ENCODE assay signal across 14 cellular contexts in genomic region chr18:51107594-51108305, GRCh38.
DNase-seq lines count a peak whose midpoint lies in the region; ATAC-seq and TF ChIP-seq lines count a peak whose summit lies in the region.
"Had no signal": no experiment of that assay in that cellular context is flagged by ENCODE, and none has a peak within 500 bp of the region (broad histone marks: within the 10 kb centered on the region; RNA-seq: fewer than 3 reads in every experiment).

No MANE protein-coding gene starts in this region.

- DNase-seq in Calu3 (peak; percentile 31), GM23338 (ENCODE audit: low spot score) (no peak), T-helper 17 cell (no peak), kidney glomerular epithelial cell (lab: John Stamatoyannopoulos, UW) (peak; percentile 15), NCI-H345 treated with DMSO at 0.1 percent for 48 hours (lab: John Stamatoyannopoulos, UW; ENCODE audit: unreplicated experiment) (no peak), C1 segment of cervical spinal cord (lab: John Stamatoyannopoulos, UW) (no peak), NCI-H2029 treated with DMSO at 0.1 percent for 48 hours (lab: John Stamatoyannopoulos, UW) (no peak)
- DNase-seq: activated CD4-positive, CD25-positive, alpha-beta regulatory T cell; Caco-2; NCI-H510A treated with DMSO at 0.1 percent for 48 hours; SJCRH30 had no signal

- H3K9me3 ChIP-seq in T-helper 17 cell (ENCODE audit: control insufficient read depth, low read length, poor library complexity, severe bottlenecking), result no peaks in the 10 kb centered on the region
- H3K9me3 ChIP-seq: Caco-2, right atrium auricular region had no signal

- no TSS peak for BruUV-seq in Calu3 (replicated peaks; lab: Mats Ljungman, UMichigan)

- no peaks in the 10 kb centered on the region; the same call in 1 of the 2 replicates for H3K36me3 ChIP-seq in GM23338 (ENCODE audit: insufficient read depth)
- H3K36me3 ChIP-seq: right atrium auricular region, SJCRH30, tibial nerve had no signal

- 0 out of 2 replicates have a peak overlapping the region, but pooled peaks have one; percentile 10 for H2AFZ ChIP-seq in GM23338

- no peaks in the 10 kb centered on the region for H3F3A ChIP-seq in GM23338 (replicated peaks; ENCODE audit: low read depth)

- no peak for TF ChIP-seq CTCF in Calu3 (IDR thresholded peaks at IDR 0.05; ENCODE audit: unreplicated experiment)
- TF ChIP-seq CTCF in GM23338 (conservative IDR thresholded peaks at IDR 0.05; ENCODE audit: low read depth in 2 of 2), result no peak

- no peaks in the 10 kb centered on the region for H4K20me1 ChIP-seq in GM23338 (replicated peaks; ENCODE audit: insufficient read depth)

- no peaks in the 10 kb centered on the region for H3K79me2 ChIP-seq in GM23338 (replicated peaks; ENCODE audit: insufficient read depth)

- peaks cover 16% of the 10 kb centered on the region for H3K4me1 Mint-ChIP-seq in Calu3 (ENCODE audit: low read depth, unreplicated experiment)
- H3K4me1 Mint-ChIP-seq in GM23338, result peaks cover 5% of the 10 kb centered on the region; the same call in 2 of the 3 replicates
- peaks cover 9% of the 10 kb centered on the region for H3K4me1 Mint-ChIP-seq in T-helper 17 cell

- H3K27ac Mint-ChIP-seq in Calu3 (ENCODE audit: unreplicated experiment) (peak overlapping the region; percentile 91), GM23338 (no peak overlapping the region), T-helper 17 cell (peak overlapping the region; percentile 81)

- intact Hi-C loops in Calu3 (cut with micrococcal nuclease; ENCODE audit: unreplicated experiment), result loop anchor here (5.0 kb wide), 1 partner anchor 560 kb away; no protein-coding TSS in a partner anchor

- H3K4me1 ChIP-seq in GM23338 (ENCODE audit: insufficient read depth), result no peaks in the 10 kb centered on the region
- H3K4me1 ChIP-seq: Caco-2, SJCRH30 had no signal

- peak overlapping the region; percentile 18 for H3K4me3 Mint-ChIP-seq in Calu3 (ENCODE audit: low read depth, unreplicated experiment)
- H3K4me3 Mint-ChIP-seq in GM23338, result no peak overlapping the region
- no peak overlapping the region for H3K4me3 Mint-ChIP-seq in T-helper 17 cell

- peaks cover 8% of the 10 kb centered on the region for H3K36me3 Mint-ChIP-seq in Calu3 (ENCODE audit: insufficient read depth, unreplicated experiment)
- H3K36me3 Mint-ChIP-seq in GM23338 (ENCODE audit: low read depth), result peaks cover 16% of the 10 kb centered on the region
- H3K36me3 Mint-ChIP-seq in T-helper 17 cell (ENCODE audit: low read depth), result no peaks in the 10 kb centered on the region

- no peak overlapping the region for H3K27ac ChIP-seq in GM23338 (ENCODE audit: low read depth)
- H3K27ac ChIP-seq: right atrium auricular region, SJCRH30, tibial nerve had no signal

- H3K4me2 ChIP-seq in GM23338, result no peak overlapping the region

- CTCF ChIA-PET in Calu3 (lab: Charles Lee), result interaction anchor here (0.5 to 0.9 kb wide), 4 partner anchors 25 to 406 kb away, joined by 3 to 4 read pairs (median 3); no protein-coding TSS in a partner anchor

- H3K9me3 Mint-ChIP-seq in Calu3 (ENCODE audit: low read depth, unreplicated experiment) (peaks cover 5% of the 10 kb centered on the region), GM23338 (peaks cover 16% of the 10 kb centered on the region)

- H3K27me3 Mint-ChIP-seq in Calu3 (ENCODE audit: unreplicated experiment) (no peaks in the 10 kb centered on the region), GM23338 (ENCODE audit: insufficient read depth, low read depth, poor library complexity) (peaks cover 3% of the 10 kb centered on the region), T-helper 17 cell (peaks cover 9% of the 10 kb centered on the region)

- no peak overlapping the region for H3K4me3 ChIP-seq in GM23338
- H3K4me3 ChIP-seq: right atrium auricular region, SJCRH30, tibial nerve had no signal

- ATAC-seq in GM23338 (no peak), T-helper 17 cell (no peak), GM19351 (IDR thresholded peaks at IDR 0.05; ENCODE audit: unreplicated experiment) (no peak)

- no peaks in the 10 kb centered on the region for H3K27me3 ChIP-seq in GM23338 (ENCODE audit: insufficient read depth)
- H3K27me3 ChIP-seq: right atrium auricular region, SJCRH30, tibial nerve had no signal

- H3K9me2 ChIP-seq in GM23338 (ENCODE audit: insufficient read depth), result no peaks in the 10 kb centered on the region

TF ChIP-seq in GM23338, 12 proteins besides CTCF, POLR2A, EP300 and RAD21 (continues in another document):
- TF ChIP-seq REST (IDR thresholded peaks at IDR 0.05; ENCODE audit: unreplicated experiment), result no peak
- no peak for TF ChIP-seq POLR2AphosphoS5 (IDR thresholded peaks at IDR 0.05; ENCODE audit: low read depth)
- no peak for TF ChIP-seq ZNF114 (CRISPR knock-in tag; IDR thresholded peaks at IDR 0.05)
- no peak for TF ChIP-seq ETS1 (IDR thresholded peaks at IDR 0.05)
- no peak for TF ChIP-seq EZH2phosphoT487 (IDR thresholded peaks at IDR 0.05; ENCODE audit: unreplicated experiment)
- TF ChIP-seq NANOG (IDR thresholded peaks at IDR 0.05; ENCODE audit: borderline replicate concordance), result no peak

Comparison
In these comparisons a context has a peak if more than half of its experiments do, and no peak if none do; other contexts are left out.
1. DNase-seq: peak in Calu3 (single experiment) and kidney glomerular epithelial cell (single experiment); none in GM23338 (single experiment), T-helper 17 cell (0 of 3), NCI-H345 treated with DMSO at 0.1 percent for 48 hours (single experiment), C1 segment of cervical spinal cord (0 of 14) and NCI-H2029 treated with DMSO at 0.1 percent for 48 hours (single experiment).